ENCODE assay signal across 1 cellular context in the genomic region with DNA sequence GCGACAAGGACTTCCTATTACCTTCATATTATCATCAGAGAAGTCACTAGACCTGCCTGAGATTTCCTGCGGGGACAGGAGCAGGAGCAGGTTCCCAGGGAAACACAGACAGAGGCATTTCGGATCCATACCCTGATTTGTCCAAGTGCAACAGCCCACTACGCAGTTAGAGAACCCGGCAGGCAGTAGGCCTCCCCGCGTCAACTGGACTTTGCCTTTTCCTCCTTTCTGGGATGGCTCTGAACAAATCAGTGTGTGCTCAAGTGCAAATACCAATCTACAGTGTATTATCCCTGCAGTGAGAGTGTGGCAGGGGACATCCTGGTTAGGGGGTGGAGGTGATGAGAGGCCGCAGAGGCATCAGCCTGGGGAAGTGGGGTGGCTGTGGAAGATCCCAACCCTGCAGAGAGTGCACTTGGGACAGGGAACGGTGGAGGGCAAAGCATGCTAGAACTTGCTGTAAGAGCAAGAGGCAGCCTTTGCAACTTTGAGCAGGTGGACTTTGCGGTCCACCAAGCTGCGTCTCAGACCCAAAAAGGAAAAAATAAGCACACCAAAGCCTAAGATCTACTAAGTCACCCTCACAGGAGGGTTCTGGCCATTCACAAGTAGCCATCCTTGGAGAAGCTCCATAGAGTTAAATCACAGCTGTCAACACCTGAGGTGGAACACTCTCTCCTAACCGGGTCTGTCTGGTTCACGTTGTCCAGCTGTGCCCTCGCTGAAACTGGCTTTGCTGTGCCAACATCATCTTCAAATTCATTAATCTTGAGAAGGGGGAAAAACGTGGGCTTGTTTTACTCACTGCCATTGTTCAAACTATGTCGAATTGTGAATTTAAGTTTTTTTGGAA.
TF ChIP-seq lines count a peak whose summit lies in the region.

No MANE protein-coding gene starts in this region.

TF ChIP-seq in K562, 482 proteins besides CTCF, POLR2A, EP300 and RAD21:
- TF ChIP-seq EWSR1 (IDR thresholded peaks at IDR 0.05; ENCODE audit: borderline replicate concordance, low read depth, partially characterized antibody) (no peak), U2AF2 (optimal IDR thresholded peaks at IDR 0.05; ENCODE audit: low read depth, low read length) (no peak), ZNF124 (CRISPR knock-in tag; IDR thresholded peaks at IDR 0.05) (no peak), ZNF311 (CRISPR knock-in tag; IDR thresholded peaks at IDR 0.05) (no peak), MEIS2 (IDR thresholded peaks at IDR 0.05; ENCODE audit: partially characterized antibody) (peak; percentile 17)
- TF ChIP-seq, protein P1, sequence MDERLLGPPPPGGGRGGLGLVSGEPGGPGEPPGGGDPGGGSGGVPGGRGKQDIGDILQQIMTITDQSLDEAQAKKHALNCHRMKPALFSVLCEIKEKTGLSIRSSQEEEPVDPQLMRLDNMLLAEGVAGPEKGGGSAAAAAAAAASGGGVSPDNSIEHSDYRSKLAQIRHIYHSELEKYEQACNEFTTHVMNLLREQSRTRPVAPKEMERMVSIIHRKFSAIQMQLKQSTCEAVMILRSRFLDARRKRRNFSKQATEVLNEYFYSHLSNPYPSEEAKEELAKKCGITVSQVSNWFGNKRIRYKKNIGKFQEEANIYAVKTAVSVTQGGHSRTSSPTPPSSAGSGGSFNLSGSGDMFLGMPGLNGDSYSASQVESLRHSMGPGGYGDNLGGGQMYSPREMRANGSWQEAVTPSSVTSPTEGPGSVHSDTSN (CRISPR knock-in tag; IDR thresholded peaks at IDR 0.05; ENCODE audit: low read depth), result no peak
- TF ChIP-seq, protein P1 (tag; conservative IDR thresholded peaks at IDR 0.05; ENCODE audit: low read depth), result peak; percentile 52
